In genomic region chr7:42492895-42493294, GRCh38 we compare ENCODE assay signal across 15 cellular contexts.
DNase-seq lines count a peak whose midpoint lies in the region; ATAC-seq, FAIRE-seq and TF ChIP-seq lines count a peak whose summit lies in the region.
"Had no signal": no experiment of that assay in that cellular context is flagged by ENCODE, and none has a peak within 500 bp of the region (broad histone marks: within the 10 kb centered on the region; RNA-seq: fewer than 3 reads in every experiment).

No MANE protein-coding gene starts in this region.

- no peak overlapping the region for H4K5ac ChIP-seq in H1 (ENCODE audit: insufficient read length, low read depth, low read length)

- no peak overlapping the region for H2AK5ac ChIP-seq in H1 (ENCODE audit: low read depth, low read length)

- H2BK20ac ChIP-seq in H1 (ENCODE audit: low read length) = no peak overlapping the region

- H3K4me2 ChIP-seq in H1 (ENCODE audit: insufficient read depth in 1 of 2, low read depth in 2 of 2, low read length in 2 of 2) = peak overlapping the region; percentile 69 to 88; a peak in 3 of 4 replicates

- H3K4me1 ChIP-seq in NT2/D1 (ENCODE audit: insufficient read depth, insufficient read length) (no peaks in the 10 kb centered on the region), H1 (replicated peaks in 1 of 4; ENCODE audit: control insufficient read depth in 3 of 4, insufficient read depth in 4 of 4, low read length in 3 of 4) (peaks cover 2 to 5% (median 4%) of the 10 kb centered on the region in 4 experiments; a peak in 5 of 7 replicates), muscle layer of duodenum (ENCODE audit: control insufficient read depth in 1 of 2, insufficient read depth in 2 of 2, low read length in 2 of 2) (peaks cover 5 to 6% of the 10 kb centered on the region in 2 donors), thoracic aorta (ENCODE audit: control insufficient read depth in 1 of 2, low read depth in 2 of 2) (peaks cover 7 to 9% of the 10 kb centered on the region in 2 donors)

- peaks cover 5% of the 10 kb centered on the region; the same call in 1 of the 2 replicates for H3K23me2 ChIP-seq in H1 (ENCODE audit: low read depth, low read length)

- TF ChIP-seq CTCF in H1 (IDR thresholded peaks at IDR 0.05; ENCODE audit: control extremely low read depth in 1 of 3, insufficient read depth in 1 of 3, low read depth in 1 of 3, low read length in 3 of 3) (no peak), thoracic aorta (IDR thresholded peaks at IDR 0.05) (no peak)

- H3K14ac ChIP-seq in H1 (ENCODE audit: insufficient read length) = no peak overlapping the region

- TF ChIP-seq EP300 in H1 (IDR thresholded peaks at IDR 0.05; ENCODE audit: borderline replicate concordance in 1 of 2, low read depth in 2 of 2, low read length in 2 of 2) = no peak

- no peak overlapping the region for H3K4ac ChIP-seq in H1 (replicated peaks; ENCODE audit: insufficient read length, low read depth, low read length)

- no peak overlapping the region for H4K8ac ChIP-seq in H1 (ENCODE audit: extremely low read depth, insufficient read depth, low read length)

- CTCF ChIA-PET in H1 (lab: Charles Lee; ENCODE audit: partially characterized antibody) = interaction anchor here (1.4 kb wide), 1 partner anchor 19 kb away, joined by 3 read pairs; no protein-coding TSS in a partner anchor

- no peak overlapping the region for H2BK120ac ChIP-seq in H1 (replicated peaks; ENCODE audit: low read depth, low read length)

- H3K27me3 ChIP-seq in NT2/D1 (ENCODE audit: insufficient read depth, insufficient read length) (peaks cover 5% of the 10 kb centered on the region), H1 (replicated peaks in 1 of 4; ENCODE audit: control insufficient read depth in 3 of 4, extremely low read depth in 1 of 4, insufficient read depth in 3 of 4, low read length in 3 of 4) (no peaks in the 10 kb centered on the region), muscle layer of duodenum (ENCODE audit: low read depth, low read length) (no peaks in the 10 kb centered on the region), thoracic aorta (replicated peaks; ENCODE audit: insufficient read depth) (no peaks in the 10 kb centered on the region)

- no peak overlapping the region for H3K18ac ChIP-seq in H1 (ENCODE audit: extremely low read depth, low read length)

- 80% methylated on average over 7 of the region's 7 CpGs; no CpG with 5 or more reads in 1 of the 2 experiments for WGBS in H1 (ENCODE audit: extremely low coverage in 1 of 2, insufficient coverage in 1 of 2, insufficient read length in 1 of 2, insufficient replicate concordance in 2 of 2, low coverage in 1 of 2, low lambda C conversion rate in 2 of 2, missing lambda C conversion rate in 1 of 2), 2 experiments

- ATAC-seq in thoracic aorta (ENCODE audit: insufficient number of reproducible peaks, low FRiP score, low read depth) = no peak
- no peak for ATAC-seq in GM19324 (IDR thresholded peaks at IDR 0.05; ENCODE audit: low FRiP score, unreplicated experiment)
- no peak for ATAC-seq in GM19395 (IDR thresholded peaks at IDR 0.05; ENCODE audit: unreplicated experiment)

- H2BK15ac ChIP-seq in H1 (ENCODE audit: low read length) = no peak overlapping the region

- H3K9me3 ChIP-seq in NT2/D1 (ENCODE audit: insufficient read depth, low read length) (no peaks in the 10 kb centered on the region), H1 (ENCODE audit: insufficient read depth in 2 of 2, low read depth in 1 of 2, low read length in 1 of 2) (no peaks in the 10 kb centered on the region), muscle layer of duodenum (ENCODE audit: control insufficient read depth in 1 of 2, low read length in 2 of 2) (no peaks in the 10 kb centered on the region), thoracic aorta (no peaks in the 10 kb centered on the region)
- H3K9me3 ChIP-seq: gastrocnemius medialis, left lung, SJCRH30 had no signal

- no peaks in the 10 kb centered on the region for H3K79me2 ChIP-seq in H1 (ENCODE audit: control insufficient read depth in 1 of 2, insufficient read depth in 2 of 2, low read length in 2 of 2)

- no peak overlapping the region for H3K23ac ChIP-seq in H1 (ENCODE audit: insufficient read length)

- H2AFZ ChIP-seq in H1 (ENCODE audit: low read length) = no peak overlapping the region

- TF ChIP-seq POLR2A in H1 (IDR thresholded peaks at IDR 0.05; ENCODE audit: control extremely low read depth in 1 of 2, low read depth in 2 of 2, low read length in 2 of 2) = no peak

- no peak overlapping the region for H3K27ac ChIP-seq in H1 (ENCODE audit: low read depth, low read length)
- H3K27ac ChIP-seq in muscle layer of duodenum (ENCODE audit: low read length) = peak overlapping the region; percentile 88
- H3K27ac ChIP-seq in thoracic aorta = no peak overlapping the region
- H3K27ac ChIP-seq: SJCRH30 had no signal

- H3K36me3 ChIP-seq in NT2/D1 (ENCODE audit: insufficient read depth, insufficient read length, low read length) (no peaks in the 10 kb centered on the region), H1 (ENCODE audit: control insufficient read depth in 2 of 4, insufficient read depth in 4 of 4, low read length in 3 of 4) (no peaks in the 10 kb centered on the region), muscle layer of duodenum (ENCODE audit: control insufficient read depth in 1 of 2, insufficient read depth in 2 of 2, low read length in 2 of 2) (no peaks in the 10 kb centered on the region), thoracic aorta (no peaks in the 10 kb centered on the region)
- H3K36me3 ChIP-seq: gastrocnemius medialis, left lung, SJCRH30 had no signal

- no peak overlapping the region for H2BK5ac ChIP-seq in H1 (ENCODE audit: low read depth, low read length)

- no peaks in the 10 kb centered on the region for H3K79me1 ChIP-seq in H1 (ENCODE audit: low read depth, low read length)

- no peak overlapping the region for H4K91ac ChIP-seq in H1 (replicated peaks; ENCODE audit: insufficient read length, low read length)

- POLR2A ChIA-PET in H1 (lab: Charles Lee; ENCODE audit: partially characterized antibody) = no interaction called here

- no peak overlapping the region for H2BK12ac ChIP-seq in H1 (ENCODE audit: low read depth, low read length)

- H4K20me1 ChIP-seq in H1 (replicated peaks in 1 of 2; ENCODE audit: control insufficient read depth in 1 of 2, insufficient read depth in 2 of 2, low read length in 2 of 2) = no peaks in the 10 kb centered on the region

- no peak for FAIRE-seq in H1 (lab: Jason Lieb, UNC)

- TF ChIP-seq RAD21 in H1 (IDR thresholded peaks at IDR 0.05 in 1 of 2, conservative IDR thresholded peaks at IDR 0.05 in 1 of 2; ENCODE audit: low read depth in 2 of 2, low read length in 2 of 2) = no peak

- H3K4me3 ChIP-seq in NT2/D1 (ENCODE audit: insufficient read length, low read depth) = peak overlapping the region; percentile 67
- H3K4me3 ChIP-seq in H1 (ENCODE audit: extremely low read depth in 1 of 4, insufficient read depth in 2 of 4, low read depth in 3 of 4, low read length in 4 of 4) = peak overlapping the region in 1 of 4 experiments; percentile 68; a peak in 2 of 8 replicates
- H3K4me3 ChIP-seq in muscle layer of duodenum (ENCODE audit: low read depth in 1 of 2, low read length in 2 of 2) = peak overlapping the region in 1 of 2 donors; percentile 55
- H3K4me3 ChIP-seq in thoracic aorta = peak overlapping the region; percentile 71

- H3K56ac ChIP-seq in H1 (replicated peaks; ENCODE audit: insufficient read length, low read depth, low read length) = no peak overlapping the region

- no peak for DNase-seq in NT2/D1 (ENCODE audit: low read depth, low spot score)
- DNase-seq in H1 (ENCODE audit: low read depth in 1 of 2, low spot score in 2 of 2) = no peak
- no peak for DNase-seq in thoracic aorta (ENCODE audit: low spot score)
- DNase-seq in NCI-H510A treated with DMSO at 0.1 percent for 48 hours (lab: John Stamatoyannopoulos, UW) = no peak
- no peak for DNase-seq in stimulated activated CD4-positive, alpha-beta T cell treated with anti-CD3 and anti-CD28 coated beads, Interleukin-15, amount 100 ng/mL, for 24 hours
- DNase-seq: activated CD8-positive, alpha-beta memory T cell treated with anti-CD3 and anti-CD28 coated beads, Interleukin-2, amount 50 U/mL, for 48 hours; activated naive CD8-positive, alpha-beta T cell treated with anti-CD3 and anti-CD28 coated beads, Interleukin-2, amount 10 ng/mL, durations not matched to agents 7 days and 5 days; CD8-positive, alpha-beta memory T cell; NCI-H2081 had no signal

- no peak overlapping the region for H3K9ac ChIP-seq in NT2/D1 (ENCODE audit: insufficient read length, low read depth)
- H3K9ac ChIP-seq in H1 (replicated peaks in 1 of 4; ENCODE audit: extremely low read depth in 1 of 4, low read depth in 3 of 4, low read length in 3 of 4) = peak overlapping the region in 1 of 4 experiments; percentile 10; a peak in 1 of 7 replicates

TF ChIP-seq in H1, 55 proteins besides CTCF, POLR2A, EP300 and RAD21 (continues in another document):
- TF ChIP-seq RFX5 (IDR thresholded peaks at IDR 0.05; ENCODE audit: borderline replicate concordance, low read depth, low read length) (no peak), SRF (IDR thresholded peaks at IDR 0.05; ENCODE audit: low read depth, low read length) (no peak), MAX (IDR thresholded peaks at IDR 0.05) (no peak)
